In the genomic region with DNA sequence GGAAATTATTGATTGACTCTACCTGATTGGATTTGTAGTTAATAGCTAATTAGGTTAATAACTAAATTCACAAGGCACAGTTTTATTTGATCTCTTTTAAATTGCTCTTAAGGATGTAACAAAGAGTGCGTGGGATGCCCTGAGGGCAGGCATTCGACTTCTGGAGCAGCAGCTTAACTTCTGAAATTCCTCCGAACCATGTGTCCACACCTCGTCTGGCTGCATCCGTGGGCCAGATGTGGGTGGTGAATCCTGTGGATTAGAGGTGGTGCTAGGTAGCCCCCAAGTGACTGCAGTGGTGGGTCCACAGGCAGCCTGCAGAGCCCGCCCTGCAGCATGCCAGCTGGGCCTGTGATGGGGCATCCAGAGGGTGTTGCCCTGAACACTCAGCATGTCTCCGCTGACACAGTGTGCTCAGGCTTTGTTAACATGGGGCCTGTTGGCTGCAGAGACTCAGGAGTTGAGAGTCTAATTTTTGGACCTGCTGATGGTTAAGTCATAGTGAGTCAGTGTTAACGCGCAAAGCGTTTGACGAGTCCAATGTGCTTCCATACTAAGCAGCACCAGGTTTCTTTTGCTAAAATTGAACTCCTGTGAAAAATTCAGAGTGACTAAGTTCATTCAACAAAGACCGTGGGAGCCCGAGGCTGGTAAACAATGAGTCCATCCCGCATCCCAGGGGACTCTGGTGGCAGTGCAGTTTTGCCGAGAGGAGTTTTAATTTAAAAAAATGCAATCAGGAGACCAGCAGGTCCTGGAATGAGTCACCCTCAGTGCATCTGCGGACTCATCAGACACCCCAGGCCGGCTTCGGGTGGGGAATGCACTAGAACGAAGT, we compare ENCODE assay signal across 2 cellular contexts.
TF ChIP-seq lines count a peak whose summit lies in the region.

No MANE protein-coding gene starts in this region.

TF ChIP-seq in IMR-90, 13 proteins besides CTCF, POLR2A, EP300 and RAD21:
- TF ChIP-seq MXI1 (IDR thresholded peaks at IDR 0.05; ENCODE audit: borderline replicate concordance, low read depth, low read length) (0 out of 2 replicates have a peak, but pooled peaks have one; percentile 31), CHD1 (IDR thresholded peaks at IDR 0.05; ENCODE audit: low read depth, low read length) (no peak), USF2 (IDR thresholded peaks at IDR 0.05; ENCODE audit: low read depth, low read length) (no peak), BHLHE40 (IDR thresholded peaks at IDR 0.05; ENCODE audit: low read depth, low read length) (peak; percentile 44), MAZ (IDR thresholded peaks at IDR 0.05; ENCODE audit: borderline replicate concordance, low read depth, low read length) (no peak), MAFK (IDR thresholded peaks at IDR 0.05; ENCODE audit: low read depth, low read length) (no peak), CEBPB (IDR thresholded peaks at IDR 0.05; ENCODE audit: low read depth, low read length) (no peak), FOS (IDR thresholded peaks at IDR 0.05; ENCODE audit: low read depth, low read length) (peak; percentile 19; the same call in 1 of the 2 replicates)

TF ChIP-seq in K562, 482 proteins besides CTCF, POLR2A, EP300 and RAD21 (continues in another document):
- TF ChIP-seq POLR2G (IDR thresholded peaks at IDR 0.05; ENCODE audit: low read depth, low read length) (0 out of 2 replicates have a peak, but pooled peaks have one; percentile 4), SREBF1 (IDR thresholded peaks at IDR 0.05; ENCODE audit: borderline replicate concordance, low read depth, low read length) (no peak), CCAR2 (IDR thresholded peaks at IDR 0.05; ENCODE audit: low read depth, low read length) (no peak), TEAD1 (CRISPR knock-in tag; IDR thresholded peaks at IDR 0.05) (no peak), ZNF354B (CRISPR knock-in tag; IDR thresholded peaks at IDR 0.05) (no peak), MAFG (tag; conservative IDR thresholded peaks at IDR 0.05) (peak; percentile 31; the same call in 1 of the 2 replicates), THAP7 (CRISPR knock-in tag; IDR thresholded peaks at IDR 0.05) (no peak), FOSL1 (tag; conservative IDR thresholded peaks at IDR 0.05) (peak; percentile 89), SAFB2 (IDR thresholded peaks at IDR 0.05; ENCODE audit: borderline replicate concordance, low read depth, low read length, severe bottlenecking) (no peak), ZHX1 (conservative IDR thresholded peaks at IDR 0.05; ENCODE audit: low read length) (no peak), ETV5 (CRISPR knock-in tag; IDR thresholded peaks at IDR 0.05; ENCODE audit: low read depth) (no peak), ZNF175 (CRISPR knock-in tag; IDR thresholded peaks at IDR 0.05; ENCODE audit: low read depth) (no peak), DPF2 (IDR thresholded peaks at IDR 0.05) (no peak), ZNF830 (CRISPR knock-in tag; IDR thresholded peaks at IDR 0.05) (no peak), ZC3H8 (IDR thresholded peaks at IDR 0.05) (no peak), TRIM25 (IDR thresholded peaks at IDR 0.05; ENCODE audit: borderline replicate concordance) (no peak), RBFOX2 (IDR thresholded peaks at IDR 0.05; ENCODE audit: low read depth, low read length) (no peak; the same call in 1 of the 2 replicates), LARP7 (IDR thresholded peaks at IDR 0.05) (no peak), ATF7 (IDR thresholded peaks at IDR 0.05) (no peak), STAT5B (CRISPR knock-in tag; IDR thresholded peaks at IDR 0.05) (no peak), ARID1B (IDR thresholded peaks at IDR 0.05) (0 out of 2 replicates have a peak, but pooled peaks have one; percentile 21), ZBTB1 (CRISPR knock-in tag; IDR thresholded peaks at IDR 0.05; ENCODE audit: borderline replicate concordance, low read depth) (no peak), JUND (IDR thresholded peaks at IDR 0.05; ENCODE audit: borderline replicate concordance, low read depth, low read length) (peak; percentile 52; the same call in 1 of the 2 replicates), JUND (tag; IDR thresholded peaks at IDR 0.05; ENCODE audit: borderline replicate concordance, low read depth, low read length) (no peak), ZBTB40 (IDR thresholded peaks at IDR 0.05) (no peak), ZBTB40 (CRISPR knock-in tag; IDR thresholded peaks at IDR 0.05) (no peak), ATF3 (IDR thresholded peaks at IDR 0.05) (peak; percentile 72), ATF3 (CRISPR knock-in tag; conservative IDR thresholded peaks at IDR 0.05) (no peak), MCM5 (IDR thresholded peaks at IDR 0.05; ENCODE audit: low read depth) (no peak)
- TF ChIP-seq, protein P1, sequence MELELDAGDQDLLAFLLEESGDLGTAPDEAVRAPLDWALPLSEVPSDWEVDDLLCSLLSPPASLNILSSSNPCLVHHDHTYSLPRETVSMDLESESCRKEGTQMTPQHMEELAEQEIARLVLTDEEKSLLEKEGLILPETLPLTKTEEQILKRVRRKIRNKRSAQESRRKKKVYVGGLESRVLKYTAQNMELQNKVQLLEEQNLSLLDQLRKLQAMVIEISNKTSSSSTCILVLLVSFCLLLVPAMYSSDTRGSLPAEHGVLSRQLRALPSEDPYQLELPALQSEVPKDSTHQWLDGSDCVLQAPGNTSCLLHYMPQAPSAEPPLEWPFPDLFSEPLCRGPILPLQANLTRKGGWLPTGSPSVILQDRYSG (tag; conservative IDR thresholded peaks at IDR 0.05; ENCODE audit: low read depth), result no peak
- TF ChIP-seq, protein P2, sequence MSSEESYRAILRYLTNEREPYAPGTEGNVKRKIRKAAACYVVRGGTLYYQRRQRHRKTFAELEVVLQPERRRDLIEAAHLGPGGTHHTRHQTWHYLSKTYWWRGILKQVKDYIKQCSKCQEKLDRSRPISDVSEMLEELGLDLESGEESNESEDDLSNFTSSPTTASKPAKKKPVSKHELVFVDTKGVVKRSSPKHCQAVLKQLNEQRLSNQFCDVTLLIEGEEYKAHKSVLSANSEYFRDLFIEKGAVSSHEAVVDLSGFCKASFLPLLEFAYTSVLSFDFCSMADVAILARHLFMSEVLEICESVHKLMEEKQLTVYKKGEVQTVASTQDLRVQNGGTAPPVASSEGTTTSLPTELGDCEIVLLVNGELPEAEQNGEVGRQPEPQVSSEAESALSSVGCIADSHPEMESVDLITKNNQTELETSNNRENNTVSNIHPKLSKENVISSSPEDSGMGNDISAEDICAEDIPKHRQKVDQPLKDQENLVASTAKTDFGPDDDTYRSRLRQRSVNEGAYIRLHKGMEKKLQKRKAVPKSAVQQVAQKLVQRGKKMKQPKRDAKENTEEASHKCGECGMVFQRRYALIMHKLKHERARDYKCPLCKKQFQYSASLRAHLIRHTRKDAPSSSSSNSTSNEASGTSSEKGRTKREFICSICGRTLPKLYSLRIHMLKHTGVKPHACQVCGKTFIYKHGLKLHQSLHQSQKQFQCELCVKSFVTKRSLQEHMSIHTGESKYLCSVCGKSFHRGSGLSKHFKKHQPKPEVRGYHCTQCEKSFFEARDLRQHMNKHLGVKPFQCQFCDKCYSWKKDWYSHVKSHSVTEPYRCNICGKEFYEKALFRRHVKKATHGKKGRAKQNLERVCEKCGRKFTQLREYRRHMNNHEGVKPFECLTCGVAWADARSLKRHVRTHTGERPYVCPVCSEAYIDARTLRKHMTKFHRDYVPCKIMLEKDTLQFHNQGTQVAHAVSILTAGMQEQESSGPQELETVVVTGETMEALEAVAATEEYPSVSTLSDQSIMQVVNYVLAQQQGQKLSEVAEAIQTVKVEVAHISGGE (CRISPR knock-in tag; IDR thresholded peaks at IDR 0.05), result no peak
